1 cellular context compared by ENCODE assay signal in the genomic region with DNA sequence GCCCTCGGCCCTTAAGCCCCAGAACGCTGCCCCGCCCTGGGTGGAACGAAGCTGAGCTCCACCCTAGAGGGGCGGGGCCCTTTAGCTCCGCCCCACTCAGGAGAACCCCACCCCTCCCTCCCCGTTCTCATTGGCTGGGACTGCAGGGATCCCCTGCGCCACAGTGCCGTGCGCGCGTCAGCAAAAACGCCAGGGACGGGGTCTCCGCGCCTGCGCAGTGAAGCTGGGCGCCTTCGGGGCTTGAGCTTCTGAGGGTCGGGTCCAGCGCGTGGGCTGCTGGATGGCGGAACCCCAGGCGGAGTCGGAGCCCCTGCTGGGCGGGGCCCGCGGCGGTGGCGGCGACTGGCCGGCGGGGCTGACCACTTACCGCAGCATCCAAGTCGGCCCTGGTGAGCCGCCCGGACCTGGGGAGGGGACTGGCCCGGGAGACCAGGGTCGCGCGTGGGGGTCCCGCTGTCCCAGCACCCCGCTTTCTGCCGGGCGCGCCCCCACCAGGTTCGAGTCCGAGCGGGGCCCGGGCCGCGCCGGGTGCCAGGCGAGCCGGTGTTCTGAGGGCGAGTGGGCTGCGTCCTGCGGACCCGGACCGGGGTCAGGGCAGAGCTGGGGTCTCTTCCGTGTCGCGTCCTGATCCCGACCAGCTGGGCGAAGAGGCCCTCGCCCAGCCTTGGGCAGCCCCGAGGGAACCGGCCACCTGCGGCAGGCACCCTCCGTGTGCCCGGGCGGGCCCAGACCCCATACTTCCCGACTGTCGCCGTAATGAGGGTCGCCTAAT.
TF ChIP-seq lines count a peak whose summit lies in the region.

A gene (plus strand): TSS at position 215 of the 772 bp plus-strand sequence. CDS start 66 bp downstream, at position 281.

TF ChIP-seq in HepG2, 621 proteins besides CTCF, POLR2A, EP300 and RAD21 (continued from another document and continues in another):
- TF ChIP-seq KLF15 (CRISPR knock-in tag; IDR thresholded peaks at IDR 0.05; ENCODE audit: borderline replicate concordance) (no peak), XRCC5 (optimal IDR thresholded peaks at IDR 0.05; ENCODE audit: low read length) (peak; percentile 37), SPEN (CRISPR knock-in tag; IDR thresholded peaks at IDR 0.05; ENCODE audit: low read depth) (peak; percentile 41; the same call in 1 of the 2 replicates), TAF15 (IDR thresholded peaks at IDR 0.05; ENCODE audit: low read depth, low read length, poor library complexity, severe bottlenecking) (peak; percentile 34), EEA1 (CRISPR knock-in tag; IDR thresholded peaks at IDR 0.05; ENCODE audit: borderline replicate concordance) (no peak), PHF21A (CRISPR knock-in tag; IDR thresholded peaks at IDR 0.05) (peak; percentile 25; the same call in 1 of the 2 replicates), ZSCAN21 (CRISPR knock-in tag; IDR thresholded peaks at IDR 0.05; ENCODE audit: borderline replicate concordance) (no peak), SRSF1 (optimal IDR thresholded peaks at IDR 0.05; ENCODE audit: low read depth, low read length) (no peak), PAX8 (CRISPR knock-in tag; IDR thresholded peaks at IDR 0.05; ENCODE audit: borderline replicate concordance) (no peak), SP1 (IDR thresholded peaks at IDR 0.05) (no peak), SP1 (CRISPR knock-in tag; IDR thresholded peaks at IDR 0.05) (peak; percentile 58; the same call in 1 of the 2 replicates), CREB1 (IDR thresholded peaks at IDR 0.05) (peak; percentile 60; the same call in 1 of the 2 replicates), CREB1 (CRISPR knock-in tag; IDR thresholded peaks at IDR 0.05) (peak; percentile 66; the same call in 1 of the 2 replicates), SOX5 (CRISPR knock-in tag; IDR thresholded peaks at IDR 0.05; ENCODE audit: borderline replicate concordance) (0 out of 2 replicates have a peak, but pooled peaks have one; percentile 9), HNF4G (IDR thresholded peaks at IDR 0.05; ENCODE audit: borderline replicate concordance, low read depth, low read length) (no peak), HNF4G (CRISPR knock-in tag; IDR thresholded peaks at IDR 0.05; ENCODE audit: borderline replicate concordance, low read depth) (0 out of 2 replicates have a peak, but pooled peaks have one; percentile 25), HDAC1 (CRISPR knock-in tag; IDR thresholded peaks at IDR 0.05) (no peak), ISL2 (CRISPR knock-in tag; IDR thresholded peaks at IDR 0.05) (no peak; the same call in 1 of the 2 replicates), ZNF337 (CRISPR knock-in tag; IDR thresholded peaks at IDR 0.05; ENCODE audit: borderline replicate concordance, low read depth) (peak; percentile 52; the same call in 1 of the 2 replicates), ZNF333 (CRISPR knock-in tag; IDR thresholded peaks at IDR 0.05; ENCODE audit: borderline replicate concordance) (no peak), ZNF207 (IDR thresholded peaks at IDR 0.05; ENCODE audit: borderline replicate concordance) (no peak), ZNF232 (CRISPR knock-in tag; IDR thresholded peaks at IDR 0.05; ENCODE audit: borderline replicate concordance) (0 out of 2 replicates have a peak, but pooled peaks have one; percentile 40), MTA3 (CRISPR knock-in tag; IDR thresholded peaks at IDR 0.05) (no peak), YEATS4 (CRISPR knock-in tag; IDR thresholded peaks at IDR 0.05; ENCODE audit: borderline replicate concordance) (no peak), ZBTB42 (CRISPR knock-in tag; IDR thresholded peaks at IDR 0.05) (no peak), HOXA5 (CRISPR knock-in tag; IDR thresholded peaks at IDR 0.05) (no peak), MAFK (conservative IDR thresholded peaks at IDR 0.05 in 1 of 2, IDR thresholded peaks at IDR 0.05 in 1 of 2; ENCODE audit: low read length in 2 of 2) (peak; percentile 40 to 57; a peak in 3 of 4 replicates), ATAD3A (CRISPR knock-in tag; IDR thresholded peaks at IDR 0.05) (no peak), ARNT2 (CRISPR knock-in tag; IDR thresholded peaks at IDR 0.05; ENCODE audit: low read depth) (peak; percentile 76; the same call in 1 of the 2 replicates), ZNF431 (CRISPR knock-in tag; IDR thresholded peaks at IDR 0.05; ENCODE audit: borderline replicate concordance, low read depth) (peak; percentile 58; the same call in 1 of the 2 replicates), DMAP1 (CRISPR knock-in tag; IDR thresholded peaks at IDR 0.05) (no peak; the same call in 1 of the 2 replicates), KDM2A (CRISPR knock-in tag; IDR thresholded peaks at IDR 0.05; ENCODE audit: borderline replicate concordance, low read depth) (peak; percentile 62; the same call in 1 of the 2 replicates), ZNF350 (CRISPR knock-in tag; IDR thresholded peaks at IDR 0.05; ENCODE audit: borderline replicate concordance, low read depth) (no peak), ZNF569 (CRISPR knock-in tag; IDR thresholded peaks at IDR 0.05; ENCODE audit: borderline replicate concordance) (no peak), RBFOX2 (IDR thresholded peaks at IDR 0.05; ENCODE audit: low read depth, low read length) (peak; percentile 85), HNRNPLL (IDR thresholded peaks at IDR 0.05; ENCODE audit: low read depth, low read length, poor library complexity, severe bottlenecking) (peak; percentile 48), MTA1 (CRISPR knock-in tag; IDR thresholded peaks at IDR 0.05; ENCODE audit: borderline replicate concordance) (peak; percentile 58; the same call in 1 of the 2 replicates), TAF1 (CRISPR knock-in tag; IDR thresholded peaks at IDR 0.05) (peak; percentile 83)
- TF ChIP-seq, protein P1, sequence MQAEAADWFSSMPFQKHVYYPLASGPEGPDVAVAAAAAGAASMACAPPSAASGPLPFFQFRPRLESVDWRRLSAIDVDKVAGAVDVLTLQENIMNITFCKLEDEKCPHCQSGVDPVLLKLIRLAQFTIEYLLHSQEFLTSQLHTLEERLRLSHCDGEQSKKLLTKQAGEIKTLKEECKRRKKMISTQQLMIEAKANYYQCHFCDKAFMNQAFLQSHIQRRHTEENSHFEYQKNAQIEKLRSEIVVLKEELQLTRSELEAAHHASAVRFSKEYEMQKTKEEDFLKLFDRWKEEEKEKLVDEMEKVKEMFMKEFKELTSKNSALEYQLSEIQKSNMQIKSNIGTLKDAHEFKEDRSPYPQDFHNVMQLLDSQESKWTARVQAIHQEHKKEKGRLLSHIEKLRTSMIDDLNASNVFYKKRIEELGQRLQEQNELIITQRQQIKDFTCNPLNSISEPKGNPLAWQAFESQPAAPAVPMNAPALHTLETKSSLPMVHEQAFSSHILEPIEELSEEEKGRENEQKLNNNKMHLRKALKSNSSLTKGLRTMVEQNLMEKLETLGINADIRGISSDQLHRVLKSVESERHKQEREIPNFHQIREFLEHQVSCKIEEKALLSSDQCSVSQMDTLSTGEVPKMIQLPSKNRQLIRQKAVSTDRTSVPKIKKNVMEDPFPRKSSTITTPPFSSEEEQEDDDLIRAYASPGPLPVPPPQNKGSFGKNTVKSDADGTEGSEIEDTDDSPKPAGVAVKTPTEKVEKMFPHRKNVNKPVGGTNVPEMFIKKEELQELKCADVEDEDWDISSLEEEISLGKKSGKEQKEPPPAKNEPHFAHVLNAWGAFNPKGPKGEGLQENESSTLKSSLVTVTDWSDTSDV (CRISPR knock-in tag; IDR thresholded peaks at IDR 0.05) = 0 out of 2 replicates have a peak, but pooled peaks have one; percentile 19
- TF ChIP-seq, protein P2, sequence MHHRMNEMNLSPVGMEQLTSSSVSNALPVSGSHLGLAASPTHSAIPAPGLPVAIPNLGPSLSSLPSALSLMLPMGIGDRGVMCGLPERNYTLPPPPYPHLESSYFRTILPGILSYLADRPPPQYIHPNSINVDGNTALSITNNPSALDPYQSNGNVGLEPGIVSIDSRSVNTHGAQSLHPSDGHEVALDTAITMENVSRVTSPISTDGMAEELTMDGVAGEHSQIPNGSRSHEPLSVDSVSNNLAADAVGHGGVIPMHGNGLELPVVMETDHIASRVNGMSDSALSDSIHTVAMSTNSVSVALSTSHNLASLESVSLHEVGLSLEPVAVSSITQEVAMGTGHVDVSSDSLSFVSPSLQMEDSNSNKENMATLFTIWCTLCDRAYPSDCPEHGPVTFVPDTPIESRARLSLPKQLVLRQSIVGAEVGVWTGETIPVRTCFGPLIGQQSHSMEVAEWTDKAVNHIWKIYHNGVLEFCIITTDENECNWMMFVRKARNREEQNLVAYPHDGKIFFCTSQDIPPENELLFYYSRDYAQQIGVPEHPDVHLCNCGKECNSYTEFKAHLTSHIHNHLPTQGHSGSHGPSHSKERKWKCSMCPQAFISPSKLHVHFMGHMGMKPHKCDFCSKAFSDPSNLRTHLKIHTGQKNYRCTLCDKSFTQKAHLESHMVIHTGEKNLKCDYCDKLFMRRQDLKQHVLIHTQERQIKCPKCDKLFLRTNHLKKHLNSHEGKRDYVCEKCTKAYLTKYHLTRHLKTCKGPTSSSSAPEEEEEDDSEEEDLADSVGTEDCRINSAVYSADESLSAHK (CRISPR knock-in tag; IDR thresholded peaks at IDR 0.05; ENCODE audit: borderline replicate concordance) = no peak
- TF ChIP-seq, protein P3, sequence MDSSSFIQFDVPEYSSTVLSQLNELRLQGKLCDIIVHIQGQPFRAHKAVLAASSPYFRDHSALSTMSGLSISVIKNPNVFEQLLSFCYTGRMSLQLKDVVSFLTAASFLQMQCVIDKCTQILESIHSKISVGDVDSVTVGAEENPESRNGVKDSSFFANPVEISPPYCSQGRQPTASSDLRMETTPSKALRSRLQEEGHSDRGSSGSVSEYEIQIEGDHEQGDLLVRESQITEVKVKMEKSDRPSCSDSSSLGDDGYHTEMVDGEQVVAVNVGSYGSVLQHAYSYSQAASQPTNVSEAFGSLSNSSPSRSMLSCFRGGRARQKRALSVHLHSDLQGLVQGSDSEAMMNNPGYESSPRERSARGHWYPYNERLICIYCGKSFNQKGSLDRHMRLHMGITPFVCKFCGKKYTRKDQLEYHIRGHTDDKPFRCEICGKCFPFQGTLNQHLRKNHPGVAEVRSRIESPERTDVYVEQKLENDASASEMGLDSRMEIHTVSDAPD (CRISPR knock-in tag; IDR thresholded peaks at IDR 0.05) = no peak
- TF ChIP-seq, protein P4, sequence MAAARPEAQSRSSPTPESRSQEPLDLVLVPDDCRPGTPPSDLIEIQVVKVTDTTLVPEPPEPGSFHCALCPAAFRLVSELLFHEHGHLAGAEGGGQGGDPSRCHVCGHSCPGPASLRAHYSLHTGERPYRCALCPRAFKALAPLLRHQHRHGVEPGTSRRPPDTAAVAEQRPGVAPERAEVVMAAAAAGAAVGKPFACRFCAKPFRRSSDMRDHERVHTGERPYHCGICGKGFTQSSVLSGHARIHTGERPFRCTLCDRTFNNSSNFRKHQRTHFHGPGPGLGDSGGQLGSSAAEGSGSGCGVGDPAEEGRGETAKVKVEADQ (CRISPR knock-in tag; IDR thresholded peaks at IDR 0.05; ENCODE audit: borderline replicate concordance) = peak; percentile 96
- TF ChIP-seq, protein P5, sequence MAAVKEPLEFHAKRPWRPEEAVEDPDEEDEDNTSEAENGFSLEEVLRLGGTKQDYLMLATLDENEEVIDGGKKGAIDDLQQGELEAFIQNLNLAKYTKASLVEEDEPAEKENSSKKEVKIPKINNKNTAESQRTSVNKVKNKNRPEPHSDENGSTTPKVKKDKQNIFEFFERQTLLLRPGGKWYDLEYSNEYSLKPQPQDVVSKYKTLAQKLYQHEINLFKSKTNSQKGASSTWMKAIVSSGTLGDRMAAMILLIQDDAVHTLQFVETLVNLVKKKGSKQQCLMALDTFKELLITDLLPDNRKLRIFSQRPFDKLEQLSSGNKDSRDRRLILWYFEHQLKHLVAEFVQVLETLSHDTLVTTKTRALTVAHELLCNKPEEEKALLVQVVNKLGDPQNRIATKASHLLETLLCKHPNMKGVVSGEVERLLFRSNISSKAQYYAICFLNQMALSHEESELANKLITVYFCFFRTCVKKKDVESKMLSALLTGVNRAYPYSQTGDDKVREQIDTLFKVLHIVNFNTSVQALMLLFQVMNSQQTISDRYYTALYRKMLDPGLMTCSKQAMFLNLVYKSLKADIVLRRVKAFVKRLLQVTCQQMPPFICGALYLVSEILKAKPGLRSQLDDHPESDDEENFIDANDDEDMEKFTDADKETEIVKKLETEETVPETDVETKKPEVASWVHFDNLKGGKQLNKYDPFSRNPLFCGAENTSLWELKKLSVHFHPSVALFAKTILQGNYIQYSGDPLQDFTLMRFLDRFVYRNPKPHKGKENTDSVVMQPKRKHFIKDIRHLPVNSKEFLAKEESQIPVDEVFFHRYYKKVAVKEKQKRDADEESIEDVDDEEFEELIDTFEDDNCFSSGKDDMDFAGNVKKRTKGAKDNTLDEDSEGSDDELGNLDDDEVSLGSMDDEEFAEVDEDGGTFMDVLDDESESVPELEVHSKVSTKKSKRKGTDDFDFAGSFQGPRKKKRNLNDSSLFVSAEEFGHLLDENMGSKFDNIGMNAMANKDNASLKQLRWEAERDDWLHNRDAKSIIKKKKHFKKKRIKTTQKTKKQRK (IDR thresholded peaks at IDR 0.05; ENCODE audit: low read length) = no peak
- TF ChIP-seq, protein P6, sequence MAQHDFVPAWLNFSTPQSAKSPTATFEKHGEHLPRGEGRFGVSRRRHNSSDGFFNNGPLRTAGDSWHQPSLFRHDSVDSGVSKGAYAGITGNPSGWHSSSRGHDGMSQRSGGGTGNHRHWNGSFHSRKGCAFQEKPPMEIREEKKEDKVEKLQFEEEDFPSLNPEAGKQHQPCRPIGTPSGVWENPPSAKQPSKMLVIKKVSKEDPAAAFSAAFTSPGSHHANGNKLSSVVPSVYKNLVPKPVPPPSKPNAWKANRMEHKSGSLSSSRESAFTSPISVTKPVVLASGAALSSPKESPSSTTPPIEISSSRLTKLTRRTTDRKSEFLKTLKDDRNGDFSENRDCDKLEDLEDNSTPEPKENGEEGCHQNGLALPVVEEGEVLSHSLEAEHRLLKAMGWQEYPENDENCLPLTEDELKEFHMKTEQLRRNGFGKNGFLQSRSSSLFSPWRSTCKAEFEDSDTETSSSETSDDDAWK (CRISPR knock-in tag; IDR thresholded peaks at IDR 0.05) = no peak
- TF ChIP-seq, protein P7, sequence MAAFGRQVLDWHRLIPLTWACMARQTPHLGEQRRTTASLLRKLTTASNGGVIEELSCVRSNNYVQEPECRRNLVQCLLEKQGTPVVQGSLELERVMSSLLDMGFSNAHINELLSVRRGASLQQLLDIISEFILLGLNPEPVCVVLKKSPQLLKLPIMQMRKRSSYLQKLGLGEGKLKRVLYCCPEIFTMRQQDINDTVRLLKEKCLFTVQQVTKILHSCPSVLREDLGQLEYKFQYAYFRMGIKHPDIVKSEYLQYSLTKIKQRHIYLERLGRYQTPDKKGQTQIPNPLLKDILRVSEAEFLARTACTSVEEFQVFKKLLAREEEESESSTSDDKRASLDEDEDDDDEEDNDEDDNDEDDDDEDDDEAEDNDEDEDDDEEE (CRISPR knock-in tag; IDR thresholded peaks at IDR 0.05) = 0 out of 2 replicates have a peak, but pooled peaks have one; percentile 40
- TF ChIP-seq, protein P8, sequence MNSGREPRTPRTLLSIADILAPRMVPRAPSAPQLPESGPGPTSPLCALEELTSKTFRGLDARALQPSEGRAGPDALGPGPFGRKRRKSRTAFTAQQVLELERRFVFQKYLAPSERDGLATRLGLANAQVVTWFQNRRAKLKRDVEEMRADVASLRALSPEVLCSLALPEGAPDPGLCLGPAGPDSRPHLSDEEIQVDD (CRISPR knock-in tag; IDR thresholded peaks at IDR 0.05; ENCODE audit: borderline replicate concordance) = no peak
- TF ChIP-seq, protein P9, sequence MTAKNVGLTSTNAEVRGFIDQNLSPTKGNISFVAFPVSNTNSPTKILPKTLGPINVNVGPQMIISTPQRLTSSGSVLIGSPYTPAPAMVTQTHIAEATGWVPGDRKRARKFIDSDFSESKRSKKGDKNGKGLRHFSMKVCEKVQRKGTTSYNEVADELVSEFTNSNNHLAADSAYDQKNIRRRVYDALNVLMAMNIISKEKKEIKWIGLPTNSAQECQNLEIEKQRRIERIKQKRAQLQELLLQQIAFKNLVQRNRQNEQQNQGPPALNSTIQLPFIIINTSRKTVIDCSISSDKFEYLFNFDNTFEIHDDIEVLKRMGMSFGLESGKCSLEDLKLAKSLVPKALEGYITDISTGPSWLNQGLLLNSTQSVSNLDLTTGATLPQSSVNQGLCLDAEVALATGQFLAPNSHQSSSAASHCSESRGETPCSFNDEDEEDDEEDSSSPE (CRISPR knock-in tag; IDR thresholded peaks at IDR 0.05) = peak; percentile 44; the same call in 1 of the 2 replicates
